Comparison of ENCODE assay signal across 27 cellular contexts in the genomic region with DNA sequence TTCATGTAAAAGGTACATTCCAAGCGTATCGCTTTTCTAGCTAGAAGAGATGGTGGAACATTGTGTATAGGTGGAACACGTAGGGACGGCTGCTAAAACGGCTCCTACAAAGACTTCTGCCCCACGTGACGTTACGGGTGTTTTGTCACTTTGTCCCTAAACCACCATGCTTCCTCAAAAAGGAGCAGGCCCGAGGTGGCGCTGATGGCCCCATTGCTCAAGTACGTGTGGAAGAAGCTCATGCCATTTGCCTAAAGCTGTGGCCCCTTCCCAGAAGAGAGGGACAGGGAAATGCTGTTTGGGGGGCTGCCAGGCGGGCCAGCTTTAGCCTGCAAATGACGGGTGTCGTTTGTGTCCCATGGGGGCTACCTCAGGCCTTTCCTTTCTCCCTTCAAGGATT. TPM values are rescaled to one million over a fixed set of nuclear protein-coding genes. Genes with fewer than 3 reads are reported as not detected.
A peak's percentile ranks its signal among the peaks of the same experiment; 100 is the strongest.
DNase-seq lines count a peak whose midpoint lies in the region; ATAC-seq and TF ChIP-seq lines count a peak whose summit lies in the region.
"Had no signal": no experiment of that assay in that cellular context is flagged by ENCODE, and none has a peak within 500 bp of the region (broad histone marks: within the 10 kb centered on the region; RNA-seq: fewer than 3 reads in every experiment).

No MANE protein-coding gene starts in this region.

- TF ChIP-seq CTCF in natural killer cell (IDR thresholded peaks at IDR 0.05): no peak
- no peak for TF ChIP-seq CTCF in left lung (IDR thresholded peaks at IDR 0.05)
- TF ChIP-seq CTCF in upper lobe of right lung (IDR thresholded peaks at IDR 0.05): no peak
- no peak for TF ChIP-seq CTCF in BE2C (IDR thresholded peaks at IDR 0.05; ENCODE audit: low read depth, low read length)

- H3K4me3 ChIP-seq in left lung: no peak overlapping the region
- H3K4me3 ChIP-seq in upper lobe of right lung: no peak overlapping the region
- H3K4me3 ChIP-seq in BE2C (ENCODE audit: low read depth, low read length): no peak overlapping the region
- no peak overlapping the region for H3K4me3 ChIP-seq in CD4-positive, alpha-beta memory T cell (ENCODE audit: low read length in 2 of 2)
- H3K4me3 ChIP-seq: A549, hepatocyte, tibial nerve had no signal

- no peaks in the 10 kb centered on the region for H3K9me3 ChIP-seq in left lung
- H3K9me3 ChIP-seq in upper lobe of right lung: no peaks in the 10 kb centered on the region
- no peaks in the 10 kb centered on the region for H3K9me3 ChIP-seq in BE2C
- H3K9me3 ChIP-seq in CD4-positive, alpha-beta memory T cell (ENCODE audit: control insufficient read depth in 1 of 2, low read length in 2 of 2): no peaks in the 10 kb centered on the region
- H3K9me3 ChIP-seq: A549, tibial nerve had no signal

- peaks cover 5% of the 10 kb centered on the region for H3K36me3 Mint-ChIP-seq in natural killer cell
- H3K36me3 Mint-ChIP-seq in natural killer cell treated with Interleukin-12 subunit alpha and Interleukin-12 subunit beta and Interleukin-15 and Interleukin-18, amount 100 ng/mL, for 72 hours: no peaks in the 10 kb centered on the region
- H3K36me3 Mint-ChIP-seq in dendritic cell treated with granulocyte-macrophage colony-stimulating factor and Interleukin-4, amounts not matched to agents 40 ng/mL and 50 ng/mL, for 4 days (ENCODE audit: low read depth): peaks cover 86% of the 10 kb centered on the region
- peaks cover 12 to 32% of the 10 kb centered on the region in 2 donors for H3K36me3 Mint-ChIP-seq in CD4-positive, alpha-beta memory T cell

- ATAC-seq in natural killer cell (no peak), left lung (no peak), upper lobe of right lung (peak; percentile 27)
- no peak for ATAC-seq in natural killer cell treated with Interleukin-12 subunit alpha and Interleukin-12 subunit beta and Interleukin-15 and Interleukin-18, amount 100 ng/mL, for 72 hours
- ATAC-seq: A549; activated naive CD8-positive, alpha-beta T cell treated with anti-CD3 and anti-CD28 coated beads, Interleukin-2, amount 50 U/mL, for 24 hours; activated T-cell treated with anti-CD3 and anti-CD28 coated beads, Interleukin-2, amount 50 U/mL, for 72 hours; esophagus mucosa; left colon; sciatic nerve had no signal

- no peaks in the 10 kb centered on the region for H3K9me3 Mint-ChIP-seq in natural killer cell
- no peaks in the 10 kb centered on the region for H3K9me3 Mint-ChIP-seq in natural killer cell treated with Interleukin-12 subunit alpha and Interleukin-12 subunit beta and Interleukin-15 and Interleukin-18, amount 100 ng/mL, for 72 hours
- H3K9me3 Mint-ChIP-seq in dendritic cell treated with granulocyte-macrophage colony-stimulating factor and Interleukin-4, amounts not matched to agents 40 ng/mL and 50 ng/mL, for 4 days: no peaks in the 10 kb centered on the region
- peaks cover 0 to 3% (median 0%) of the 10 kb centered on the region in 8 donors for H3K9me3 Mint-ChIP-seq in CD4-positive, alpha-beta memory T cell
- H3K9me3 Mint-ChIP-seq: activated naive CD8-positive, alpha-beta T cell treated with anti-CD3 and anti-CD28 coated beads, Interleukin-2, amount 50 U/mL, for 24 hours; activated T-cell treated with anti-CD3 and anti-CD28 coated beads, Interleukin-2, amount 50 U/mL, for 72 hours; central memory CD8-positive, alpha-beta T cell had no signal

- in situ Hi-C loops in KBM-7 (cut with MboI; ENCODE audit: low pct_unique_long_range_greater_than_20kb, low sequenced_read_pairs): no loop called here

- H3K36me3 ChIP-seq in left lung (peaks cover 0 to 21% of the 10 kb centered on the region in 2 donors), upper lobe of right lung (peaks cover 21% of the 10 kb centered on the region), BE2C (peaks cover 5% of the 10 kb centered on the region; the same call in 1 of the 2 replicates)
- H3K36me3 ChIP-seq in CD4-positive, alpha-beta memory T cell (ENCODE audit: insufficient read depth, low read length): no peaks in the 10 kb centered on the region

- peaks cover 82 to 83% of the 10 kb centered on the region in 2 donors for H3K4me1 Mint-ChIP-seq in natural killer cell
- peaks cover 76 to 82% of the 10 kb centered on the region in 2 donors for H3K4me1 Mint-ChIP-seq in natural killer cell treated with Interleukin-12 subunit alpha and Interleukin-12 subunit beta and Interleukin-15 and Interleukin-18, amount 100 ng/mL, for 72 hours (ENCODE audit: low read depth in 2 of 2)
- H3K4me1 Mint-ChIP-seq in dendritic cell treated with granulocyte-macrophage colony-stimulating factor and Interleukin-4, amounts not matched to agents 40 ng/mL and 50 ng/mL, for 4 days (ENCODE audit: low read depth): peaks cover 92% of the 10 kb centered on the region
- peaks cover 24 to 50% (median 30%) of the 10 kb centered on the region in 4 donors for H3K4me1 Mint-ChIP-seq in CD4-positive, alpha-beta memory T cell

- H3K27ac Mint-ChIP-seq in natural killer cell: peak overlapping the region; percentile 42 to 50
- no peak overlapping the region for H3K27ac Mint-ChIP-seq in natural killer cell treated with Interleukin-12 subunit alpha and Interleukin-12 subunit beta and Interleukin-15 and Interleukin-18, amount 100 ng/mL, for 72 hours
- peak overlapping the region; percentile 54 for H3K27ac Mint-ChIP-seq in dendritic cell treated with granulocyte-macrophage colony-stimulating factor and Interleukin-4, amounts not matched to agents 40 ng/mL and 50 ng/mL, for 4 days
- peak overlapping the region in 1 of 7 donors; percentile 11 for H3K27ac Mint-ChIP-seq in CD4-positive, alpha-beta memory T cell
- H3K27ac Mint-ChIP-seq: activated naive CD8-positive, alpha-beta T cell treated with anti-CD3 and anti-CD28 coated beads, Interleukin-2, amount 50 U/mL, for 24 hours; activated T-cell treated with anti-CD3 and anti-CD28 coated beads, Interleukin-2, amount 50 U/mL, for 72 hours had no signal

- H3K27me3 ChIP-seq in left lung (no peaks in the 10 kb centered on the region), upper lobe of right lung (no peaks in the 10 kb centered on the region), BE2C (no peaks in the 10 kb centered on the region)
- H3K27me3 ChIP-seq in CD4-positive, alpha-beta memory T cell (ENCODE audit: insufficient read depth, low read length): no peaks in the 10 kb centered on the region
- H3K27me3 ChIP-seq: hepatocyte, tibial nerve had no signal

- intact Hi-C loops in natural killer cell (cut with micrococcal nuclease): no loop called here
- intact Hi-C loops in dendritic cell treated with granulocyte-macrophage colony-stimulating factor and Interleukin-4, amounts not matched to agents 40 ng/mL and 50 ng/mL, for 4 days (cut with micrococcal nuclease): no loop called here
- intact Hi-C loops in left lung (cut with DNase I): no loop called here
- intact Hi-C loops in upper lobe of right lung (cut with DNase I): no loop called here
- intact Hi-C loops in CD4-positive, alpha-beta memory T cell (cut with micrococcal nuclease): no loop called here

- CTCF ChIA-PET in CD4-positive, alpha-beta memory T cell (lab: Charles Lee; ENCODE audit: partially characterized antibody): no interaction called here

- H3K4me1 ChIP-seq in left lung: peaks cover 2 to 68% of the 10 kb centered on the region in 2 donors
- H3K4me1 ChIP-seq in upper lobe of right lung: peaks cover 38% of the 10 kb centered on the region
- H3K4me1 ChIP-seq in BE2C: peaks cover 5% of the 10 kb centered on the region
- H3K4me1 ChIP-seq in CD4-positive, alpha-beta memory T cell (ENCODE audit: insufficient read depth, low read length): peaks cover 6% of the 10 kb centered on the region
- H3K4me1 ChIP-seq: A549 had no signal

- H3K27me3 Mint-ChIP-seq in natural killer cell (ENCODE audit: low read depth in 2 of 2): no peaks in the 10 kb centered on the region
- H3K27me3 Mint-ChIP-seq in natural killer cell treated with Interleukin-12 subunit alpha and Interleukin-12 subunit beta and Interleukin-15 and Interleukin-18, amount 100 ng/mL, for 72 hours: no peaks in the 10 kb centered on the region
- no peaks in the 10 kb centered on the region for H3K27me3 Mint-ChIP-seq in dendritic cell treated with granulocyte-macrophage colony-stimulating factor and Interleukin-4, amounts not matched to agents 40 ng/mL and 50 ng/mL, for 4 days
- no peaks in the 10 kb centered on the region for H3K27me3 Mint-ChIP-seq in CD4-positive, alpha-beta memory T cell
- H3K27me3 Mint-ChIP-seq: activated naive CD8-positive, alpha-beta T cell treated with anti-CD3 and anti-CD28 coated beads, Interleukin-2, amount 50 U/mL, for 24 hours; central memory CD8-positive, alpha-beta T cell had no signal

- no peak overlapping the region for H3K4me3 Mint-ChIP-seq in natural killer cell
- H3K4me3 Mint-ChIP-seq in natural killer cell treated with Interleukin-12 subunit alpha and Interleukin-12 subunit beta and Interleukin-15 and Interleukin-18, amount 100 ng/mL, for 72 hours: no peak overlapping the region
- no peak overlapping the region for H3K4me3 Mint-ChIP-seq in dendritic cell treated with granulocyte-macrophage colony-stimulating factor and Interleukin-4, amounts not matched to agents 40 ng/mL and 50 ng/mL, for 4 days
- H3K4me3 Mint-ChIP-seq in CD4-positive, alpha-beta memory T cell: no peak overlapping the region
- H3K4me3 Mint-ChIP-seq: activated naive CD8-positive, alpha-beta T cell treated with anti-CD3 and anti-CD28 coated beads, Interleukin-2, amount 50 U/mL, for 24 hours; activated T-cell treated with anti-CD3 and anti-CD28 coated beads, Interleukin-2, amount 50 U/mL, for 72 hours; central memory CD8-positive, alpha-beta T cell had no signal

- H3K27ac ChIP-seq in left lung (peak overlapping the region in 1 of 2 donors; percentile 64), upper lobe of right lung (no peak overlapping the region)
- no peak overlapping the region for H3K27ac ChIP-seq in CD4-positive, alpha-beta memory T cell (ENCODE audit: low read depth, low read length)
- H3K27ac ChIP-seq: A549, hepatocyte had no signal

- DNase-seq in natural killer cell (no peak), left lung (peak; percentile 60 to 88), upper lobe of right lung (peak; percentile 73), BE2C (no peak), KBM-7 (no peak)
- no peak for DNase-seq in natural killer cell treated with Interleukin-12 subunit alpha and Interleukin-12 subunit beta and Interleukin-15 and Interleukin-18, amount 100 ng/mL, for 72 hours (ENCODE audit: low spot score)
- no peak for DNase-seq in CD4-positive, alpha-beta memory T cell
- DNase-seq: activated naive CD4-positive, alpha-beta T cell; activated naive CD8-positive, alpha-beta T cell treated with anti-CD3 and anti-CD28 coated beads, Interleukin-2, amount 50 U/mL, for 24 hours; activated T-cell treated with anti-CD3 and anti-CD28 coated beads, Interleukin-2, amount 50 U/mL, for 72 hours; AML-193; dermis blood vessel endothelial cell; foreskin fibroblast; HCEC 1CT; left colon; mesendoderm; NCI-H146; NCI-H2107; NCI-H774; stimulated activated CD4-positive, alpha-beta T cell treated with anti-CD3 and anti-CD28 coated beads, Interleukin-4, amount 100 ng/mL, for 1 hour had no signal

- POLR2A ChIA-PET in CD4-positive, alpha-beta memory T cell (lab: Charles Lee; ENCODE audit: partially characterized antibody): no interaction called here

RNA-seq across cellular contexts. Expression of a gene that starts 9.7 kb away (rescaled TPM):
- total RNA-seq in natural killer cell (10 to 100 TPM in 1 of 3 donors, 1 to 10 TPM in 2; 5.5 to 10.5 (median 7.9) TPM), left lung (1 to 10 TPM; 4.5 to 7.5 TPM), upper lobe of right lung (10.7 TPM)
- total RNA-seq in natural killer cell treated with Interleukin-12 subunit alpha and Interleukin-12 subunit beta and Interleukin-15 and Interleukin-18, amount 100 ng/mL, for 72 hours: 1 to 10 TPM; 3.7 to 7.2 TPM
- 7.3 TPM for polyA plus RNA-seq in BE2C (2012; ENCODE audit: insufficient read depth, insufficient read length, low read depth)
- 10 to 100 TPM; 22.8 to 25.5 TPM for total RNA-seq in CD4-positive, alpha-beta memory T cell
- 1 to 10 TPM; 6.8 to 9.6 TPM for polyA plus RNA-seq in CD4-positive, alpha-beta memory T cell

RNA-seq across cellular contexts. Expression of a gene that starts 9.8 kb away (rescaled TPM):
- total RNA-seq in natural killer cell (100 to 1,000 TPM in 2 of 3 donors, 10 to 100 TPM in 1; 93.7 to 131 (median 102) TPM), left lung (100 to 1,000 TPM in 1 of 2 donors, 10 to 100 TPM in 1; 79.1 to 103 TPM), upper lobe of right lung (92.9 TPM)
- total RNA-seq in natural killer cell treated with Interleukin-12 subunit alpha and Interleukin-12 subunit beta and Interleukin-15 and Interleukin-18, amount 100 ng/mL, for 72 hours: 10 to 100 TPM; 36.8 to 49.1 TPM
- polyA plus RNA-seq in BE2C (2012; ENCODE audit: insufficient read depth, insufficient read length, low read depth): 54.3 TPM
- 10 to 100 TPM; 26.5 to 30.6 TPM for total RNA-seq in CD4-positive, alpha-beta memory T cell
- polyA plus RNA-seq in CD4-positive, alpha-beta memory T cell: 1 to 10 TPM in 1 of 2 donors, under 1 TPM in 1; 0.46 to 2.3 TPM

Comparison
In these comparisons a context has a peak if more than half of its experiments do, and no peak if none do; other contexts are left out.
1. H3K27ac Mint-ChIP-seq: peak in natural killer cell (2 of 2) and dendritic cell treated with granulocyte-macrophage colony-stimulating factor and Interleukin-4, amounts not matched to agents 40 ng/mL and 50 ng/mL, for 4 days (single experiment); none in natural killer cell treated with Interleukin-12 subunit alpha and Interleukin-12 subunit beta and Interleukin-15 and Interleukin-18, amount 100 ng/mL, for 72 hours (0 of 2).
2. DNase-seq: peak in left lung (2 of 2) and upper lobe of right lung (single experiment); none in natural killer cell (single experiment), natural killer cell treated with Interleukin-12 subunit alpha and Interleukin-12 subunit beta and Interleukin-15 and Interleukin-18, amount 100 ng/mL, for 72 hours (single experiment), BE2C (single experiment), KBM-7 (single experiment) and CD4-positive, alpha-beta memory T cell (0 of 5).